In the genomic region with DNA sequence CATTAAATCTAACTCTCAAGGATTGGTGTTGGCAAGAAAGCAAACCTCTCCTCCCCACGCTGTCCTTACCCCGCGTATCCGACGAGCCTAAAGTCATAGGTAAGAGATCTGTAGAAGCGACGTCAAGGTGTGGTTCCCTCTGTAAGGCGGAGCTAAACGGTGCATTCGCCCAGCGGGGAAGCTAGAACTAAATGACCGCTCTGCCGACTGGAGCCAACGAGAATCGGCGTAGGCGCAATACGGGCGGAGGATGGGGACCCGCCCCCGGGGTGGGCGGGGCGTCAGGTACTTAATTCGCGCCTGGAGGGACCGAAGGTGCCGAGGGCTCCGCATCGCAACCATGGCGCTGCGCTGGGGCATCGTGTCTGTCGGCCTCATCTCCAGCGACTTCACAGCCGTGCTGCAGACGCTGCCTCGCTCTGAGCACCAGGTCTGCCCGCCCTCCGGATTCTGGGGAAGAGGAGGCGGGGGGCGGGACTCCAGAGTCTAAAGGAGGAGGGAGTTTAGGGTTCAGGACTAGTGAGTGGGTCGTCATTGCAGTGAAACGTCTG, we compare ENCODE assay signal across 8 cellular contexts. TPM values are rescaled to one million over a fixed set of nuclear protein-coding genes. Genes with fewer than 3 reads are reported as not detected.
A peak's percentile ranks its signal among the peaks of the same experiment; 100 is the strongest.
DNase-seq lines count a peak whose midpoint lies in the region; ATAC-seq, FAIRE-seq and TF ChIP-seq lines count a peak whose summit lies in the region.

A gene (plus strand): TSS at position 318 of the 551 bp plus-strand sequence. CDS start 23 bp downstream, at position 341.

- no peaks in the 10 kb centered on the region for H3K36me3 Mint-ChIP-seq in activated T-helper 1 cell treated with anti-CD3 and anti-CD28 coated beads, Interleukin-12 subunit alpha, Interleukin-12 subunit beta, Interleukin-2, Interleukin-4 antibody, amounts not matched to agents 30 ng/mL and 10 ng/mL and 1 ng/mL, durations not matched to agents 14 hours and 24 hours and 36 hours (ENCODE audit: low read depth)
- H3K36me3 Mint-ChIP-seq in natural killer cell treated with Interleukin-12 subunit alpha and Interleukin-12 subunit beta and Interleukin-15 and Interleukin-18, amount 100 ng/mL, for 72 hours = no peaks in the 10 kb centered on the region
- H3K36me3 Mint-ChIP-seq in stimulated activated naive B cell treated with anti-CD40 and anti-IgM and Interleukin-4, amounts not matched to agents 10 μg/mL and 1 μg/mL and 100 μg/mL, for 72 hours = no peaks in the 10 kb centered on the region

- no peaks in the 10 kb centered on the region for H3K9me3 ChIP-seq in Panc1 (ENCODE audit: control insufficient read depth, insufficient read depth, low read depth, low read length)

- no peaks in the 10 kb centered on the region for H3K27me3 ChIP-seq in Panc1 (ENCODE audit: control insufficient read depth, insufficient read depth, low read length)

- peak; percentile 75 for DNase-seq in Jurkat, Clone E6-1 (ENCODE audit: low read depth, low spot score)
- DNase-seq in Panc1 (ENCODE audit: low read depth, low spot score) (peak; percentile 33), fibroblast of pulmonary artery (ENCODE audit: low read depth) (peak; percentile 49)
- peak; percentile 85 for DNase-seq in activated T-helper 1 cell treated with anti-CD3 and anti-CD28 coated beads, Interleukin-12 subunit alpha, Interleukin-12 subunit beta, Interleukin-2, Interleukin-4 antibody, amounts not matched to agents 30 ng/mL and 10 ng/mL and 1 ng/mL, durations not matched to agents 14 hours and 24 hours and 36 hours (ENCODE audit: low spot score)
- peak; percentile 89 for DNase-seq in natural killer cell treated with Interleukin-12 subunit alpha and Interleukin-12 subunit beta and Interleukin-15 and Interleukin-18, amount 100 ng/mL, for 72 hours (ENCODE audit: low spot score)
- DNase-seq in stimulated activated naive B cell treated with anti-CD40 and anti-IgM and Interleukin-4, amounts not matched to agents 10 μg/mL and 1 μg/mL and 100 μg/mL, for 72 hours = peak; percentile 64

- H3K4me3 Mint-ChIP-seq in activated T-helper 1 cell treated with anti-CD3 and anti-CD28 coated beads, Interleukin-12 subunit alpha, Interleukin-12 subunit beta, Interleukin-2, Interleukin-4 antibody, amounts not matched to agents 30 ng/mL and 10 ng/mL and 1 ng/mL, durations not matched to agents 14 hours and 24 hours and 36 hours = peak within 1 kb of the TSS; percentile 83
- H3K4me3 Mint-ChIP-seq in natural killer cell treated with Interleukin-12 subunit alpha and Interleukin-12 subunit beta and Interleukin-15 and Interleukin-18, amount 100 ng/mL, for 72 hours = peak within 1 kb of the TSS; percentile 84
- H3K4me3 Mint-ChIP-seq in stimulated activated naive B cell treated with anti-CD40 and anti-IgM and Interleukin-4, amounts not matched to agents 10 μg/mL and 1 μg/mL and 100 μg/mL, for 72 hours = peak within 1 kb of the TSS; percentile 83 to 84

- no peaks in the 10 kb centered on the region for H3K36me3 ChIP-seq in Panc1 (ENCODE audit: control insufficient read depth, insufficient read depth, low read length)

- H3K4me1 Mint-ChIP-seq in activated T-helper 1 cell treated with anti-CD3 and anti-CD28 coated beads, Interleukin-12 subunit alpha, Interleukin-12 subunit beta, Interleukin-2, Interleukin-4 antibody, amounts not matched to agents 30 ng/mL and 10 ng/mL and 1 ng/mL, durations not matched to agents 14 hours and 24 hours and 36 hours (ENCODE audit: low read depth) = peaks cover 14% of the 10 kb centered on the region
- peaks cover 8 to 9% of the 10 kb centered on the region in 2 donors for H3K4me1 Mint-ChIP-seq in natural killer cell treated with Interleukin-12 subunit alpha and Interleukin-12 subunit beta and Interleukin-15 and Interleukin-18, amount 100 ng/mL, for 72 hours (ENCODE audit: low read depth in 2 of 2)
- H3K4me1 Mint-ChIP-seq in stimulated activated naive B cell treated with anti-CD40 and anti-IgM and Interleukin-4, amounts not matched to agents 10 μg/mL and 1 μg/mL and 100 μg/mL, for 72 hours = peaks cover 6 to 18% of the 10 kb centered on the region in 2 donors

- intact Hi-C loops in Panc1 (cut with micrococcal nuclease; ENCODE audit: unreplicated experiment) = no loop called here
- intact Hi-C loops in activated T-helper 1 cell treated with anti-CD3 and anti-CD28 coated beads, Interleukin-12 subunit alpha, Interleukin-12 subunit beta, Interleukin-2, Interleukin-4 antibody, amounts not matched to agents 30 ng/mL and 10 ng/mL and 1 ng/mL, durations not matched to agents 14 hours and 24 hours and 36 hours (cut with micrococcal nuclease) = loop anchor here (1.0 to 2.0 kb wide), 3 partner anchors 32 to 61 kb away; a partner anchor contains a TSS

- H3K27ac Mint-ChIP-seq in activated T-helper 1 cell treated with anti-CD3 and anti-CD28 coated beads, Interleukin-12 subunit alpha, Interleukin-12 subunit beta, Interleukin-2, Interleukin-4 antibody, amounts not matched to agents 30 ng/mL and 10 ng/mL and 1 ng/mL, durations not matched to agents 14 hours and 24 hours and 36 hours = peak within 1 kb of the TSS; percentile 61
- H3K27ac Mint-ChIP-seq in natural killer cell treated with Interleukin-12 subunit alpha and Interleukin-12 subunit beta and Interleukin-15 and Interleukin-18, amount 100 ng/mL, for 72 hours = peak within 1 kb of the TSS in 1 of 2 donors; percentile 47
- peak within 1 kb of the TSS; percentile 47 for H3K27ac Mint-ChIP-seq in stimulated activated naive B cell treated with anti-CD40 and anti-IgM and Interleukin-4, amounts not matched to agents 10 μg/mL and 1 μg/mL and 100 μg/mL, for 72 hours

- FAIRE-seq in G401.6 (lab: Jason Lieb, UNC) = peak; percentile 95

- H3K4me3 ChIP-seq in Jurkat, Clone E6-1 (ENCODE audit: low read length) = peak within 1 kb of the TSS; percentile 56
- H3K4me3 ChIP-seq in Panc1 (ENCODE audit: low read depth in 2 of 2, low read length in 2 of 2) = peak within 1 kb of the TSS; percentile 48 to 65
- peak within 1 kb of the TSS; percentile 51 for H3K4me3 ChIP-seq in fibroblast of pulmonary artery (replicated peaks; ENCODE audit: low read depth, low read length)

- CTCF ChIA-PET in Panc1 (lab: Charles Lee) = interaction anchor here (1.3 kb wide), 1 partner anchor 37 kb away, joined by 6 read pairs; no protein-coding TSS in a partner anchor

- POLR2A ChIA-PET in Panc1 (lab: Charles Lee) = no interaction called here

- ATAC-seq in Panc1 = peak; percentile 93
- peak; percentile 95 to 96 for ATAC-seq in natural killer cell treated with Interleukin-12 subunit alpha and Interleukin-12 subunit beta and Interleukin-15 and Interleukin-18, amount 100 ng/mL, for 72 hours
- peak; percentile 88 to 90 for ATAC-seq in stimulated activated naive B cell treated with anti-CD40 and anti-IgM and Interleukin-4, amounts not matched to agents 10 μg/mL and 1 μg/mL and 100 μg/mL, for 72 hours (replicated peaks)
- ATAC-seq in GM21528 (IDR thresholded peaks at IDR 0.05; ENCODE audit: low FRiP score, unreplicated experiment) = no peak

- H3K4me1 ChIP-seq in Panc1 (ENCODE audit: control insufficient read depth, insufficient read depth, low read length) = no peaks in the 10 kb centered on the region

- H3K27me3 Mint-ChIP-seq in activated T-helper 1 cell treated with anti-CD3 and anti-CD28 coated beads, Interleukin-12 subunit alpha, Interleukin-12 subunit beta, Interleukin-2, Interleukin-4 antibody, amounts not matched to agents 30 ng/mL and 10 ng/mL and 1 ng/mL, durations not matched to agents 14 hours and 24 hours and 36 hours (ENCODE audit: insufficient read depth) = peaks cover 11% of the 10 kb centered on the region
- peaks cover 0 to 10% of the 10 kb centered on the region in 2 donors for H3K27me3 Mint-ChIP-seq in natural killer cell treated with Interleukin-12 subunit alpha and Interleukin-12 subunit beta and Interleukin-15 and Interleukin-18, amount 100 ng/mL, for 72 hours
- peaks cover 11 to 24% of the 10 kb centered on the region in 2 donors for H3K27me3 Mint-ChIP-seq in stimulated activated naive B cell treated with anti-CD40 and anti-IgM and Interleukin-4, amounts not matched to agents 10 μg/mL and 1 μg/mL and 100 μg/mL, for 72 hours

- H3K9me3 Mint-ChIP-seq in activated T-helper 1 cell treated with anti-CD3 and anti-CD28 coated beads, Interleukin-12 subunit alpha, Interleukin-12 subunit beta, Interleukin-2, Interleukin-4 antibody, amounts not matched to agents 30 ng/mL and 10 ng/mL and 1 ng/mL, durations not matched to agents 14 hours and 24 hours and 36 hours = no peaks in the 10 kb centered on the region
- H3K9me3 Mint-ChIP-seq in natural killer cell treated with Interleukin-12 subunit alpha and Interleukin-12 subunit beta and Interleukin-15 and Interleukin-18, amount 100 ng/mL, for 72 hours = no peaks in the 10 kb centered on the region
- no peaks in the 10 kb centered on the region for H3K9me3 Mint-ChIP-seq in stimulated activated naive B cell treated with anti-CD40 and anti-IgM and Interleukin-4, amounts not matched to agents 10 μg/mL and 1 μg/mL and 100 μg/mL, for 72 hours

- BruUV-seq in Panc1 (replicated peaks; lab: Mats Ljungman, UMichigan) = no TSS peak

- in situ Hi-C loops in Panc1 (cut with HindIII; ENCODE audit: low pct_unique_long_range_greater_than_20kb, low sequenced_read_pairs) = no loop called here

- TF ChIP-seq CTCF in Panc1 (IDR thresholded peaks at IDR 0.05) = no peak
- TF ChIP-seq CTCF in fibroblast of pulmonary artery (IDR thresholded peaks at IDR 0.05; ENCODE audit: low read length, missing control alignments) = no peak

- H3K27ac ChIP-seq in Panc1 (ENCODE audit: low read length) = 0 out of 2 replicates have a peak within 1 kb of the TSS, but pooled peaks have one; percentile 15

RNA-seq across cellular contexts. Expression of the gene that starts here (rescaled TPM):
- 8.0 TPM for polyA plus RNA-seq in Jurkat, Clone E6-1 (2012; ENCODE audit: insufficient read depth, insufficient read length)
- 0.85 TPM for total RNA-seq in Panc1 (2021; ENCODE audit: unreplicated experiment)
- polyA plus RNA-seq in Panc1 (2012; ENCODE audit: insufficient read length) = 0.58 TPM
- total RNA-seq in activated T-helper 1 cell treated with anti-CD3 and anti-CD28 coated beads, Interleukin-12 subunit alpha, Interleukin-12 subunit beta, Interleukin-2, Interleukin-4 antibody, amounts not matched to agents 30 ng/mL and 10 ng/mL and 1 ng/mL, durations not matched to agents 14 hours and 24 hours and 36 hours = not detected in 2 replicates
- under 1 TPM in 1 of 2 donors, not detected in 1; 0.43 TPM for total RNA-seq in natural killer cell treated with Interleukin-12 subunit alpha and Interleukin-12 subunit beta and Interleukin-15 and Interleukin-18, amount 100 ng/mL, for 72 hours

Comparison
In these comparisons a context has a peak if more than half of its experiments do, and no peak if none do; other contexts are left out.
1. Peak in DNase-seq, ATAC-seq, H3K4me3 ChIP-seq and H3K27ac ChIP-seq in Panc1; RNA of the gene not detected or under 1 TPM.
2. Peak in DNase-seq in activated T-helper 1 cell treated with anti-CD3 and anti-CD28 coated beads, Interleukin-12 subunit alpha, Interleukin-12 subunit beta, Interleukin-2, Interleukin-4 antibody, amounts not matched to agents 30 ng/mL and 10 ng/mL and 1 ng/mL, durations not matched to agents 14 hours and 24 hours and 36 hours; RNA of the gene not detected or under 1 TPM.
3. Peak in DNase-seq and ATAC-seq in natural killer cell treated with Interleukin-12 subunit alpha and Interleukin-12 subunit beta and Interleukin-15 and Interleukin-18, amount 100 ng/mL, for 72 hours; RNA of the gene not detected or under 1 TPM.
4. DNase-seq: peak in every context shown above with its lines; median percentile 89 in natural killer cell treated with Interleukin-12 subunit alpha and Interleukin-12 subunit beta and Interleukin-15 and Interleukin-18, amount 100 ng/mL, for 72 hours; 85 in activated T-helper 1 cell treated with anti-CD3 and anti-CD28 coated beads, Interleukin-12 subunit alpha, Interleukin-12 subunit beta, Interleukin-2, Interleukin-4 antibody, amounts not matched to agents 30 ng/mL and 10 ng/mL and 1 ng/mL, durations not matched to agents 14 hours and 24 hours and 36 hours; 75 in Jurkat, Clone E6-1; 64 in stimulated activated naive B cell treated with anti-CD40 and anti-IgM and Interleukin-4, amounts not matched to agents 10 μg/mL and 1 μg/mL and 100 μg/mL, for 72 hours; 49 in fibroblast of pulmonary artery; 33 in Panc1.